Comparison of ENCODE assay signal across 8 cellular contexts in genomic region chr11:119381186-119381988, GRCh38.
A peak's percentile ranks its signal among the peaks of the same experiment; 100 is the strongest.
DNase-seq lines count a peak whose midpoint lies in the region; ATAC-seq lines count a peak whose summit lies in the region.

USP2 (minus strand) TSS chr11:119381690; CDS start chr11:119373480, 8,210 bp downstream.

- peak; percentile 97 for DNase-seq in AG20443 (ENCODE audit: low spot score)
- DNase-seq in NCI-H446 treated with DMSO at 0.1 percent for 48 hours (lab: John Stamatoyannopoulos, UW), result peak; percentile 89
- DNase-seq in activated CD4-positive, CD25-positive, alpha-beta regulatory T cell treated with anti-CD3 and anti-CD28 coated beads, Interleukin-2, amount 50 U/mL, for 72 hours, result peak; percentile 97
- DNase-seq in cerebellar cortex (ENCODE audit: low spot score), result peak; percentile 97
- peak; percentile 98 for DNase-seq in islet precursor cell
- peak; percentile 91 to 96 for DNase-seq in stimulated activated CD4-positive, alpha-beta T cell treated with anti-CD3 and anti-CD28 coated beads, Interleukin-12 subunit alpha, Interleukin-12 subunit beta, amount 100 ng/mL, for 24 hours (ENCODE audit: low read depth in 2 of 2)

- ATAC-seq in GM19043 (IDR thresholded peaks at IDR 0.05; ENCODE audit: low read depth, unreplicated experiment) (peak; percentile 95), HG03378 (IDR thresholded peaks at IDR 0.05; ENCODE audit: unreplicated experiment) (peak; percentile 90)

Comparison
In these comparisons a context has a peak if more than half of its experiments do, and no peak if none do; other contexts are left out.
1. Peak in every context shown above with its lines: DNase-seq and ATAC-seq.